In genomic region chr5:125775896-125776295, GRCh38 we compare ENCODE assay signal across 15 cellular contexts.
DNase-seq lines count a peak whose midpoint lies in the region; ATAC-seq and TF ChIP-seq lines count a peak whose summit lies in the region.
"Had no signal": no experiment of that assay in that cellular context is flagged by ENCODE, and none has a peak within 500 bp of the region (broad histone marks: within the 10 kb centered on the region; RNA-seq: fewer than 3 reads in every experiment).

No MANE protein-coding gene starts in this region.

- H3K27me3 Mint-ChIP-seq in activated naive CD4-positive, alpha-beta T cell treated with anti-CD3 and anti-CD28 coated beads, Interleukin-2, amount 10 ng/mL, durations not matched to agents 7 days and 5 days: no peaks in the 10 kb centered on the region

- no peak overlapping the region for H3K4me3 Mint-ChIP-seq in activated naive CD4-positive, alpha-beta T cell treated with anti-CD3 and anti-CD28 coated beads, Interleukin-2, amount 10 ng/mL, durations not matched to agents 7 days and 5 days
- H3K4me3 Mint-ChIP-seq: CD14-positive monocyte; CD8-positive, alpha-beta T cell had no signal

- DNase-seq in DMS 273 (lab: John Stamatoyannopoulos, UW; ENCODE audit: unreplicated experiment) (peak; percentile 40), DMS 273 treated with DMSO at 0.1 percent for 48 hours (lab: John Stamatoyannopoulos, UW) (no peak), NCI-H524 (lab: John Stamatoyannopoulos, UW) (peak; percentile 29 to 50), inferior parietal cortex (ENCODE audit: extremely low spot score) (peak; percentile 11), pons (ENCODE audit: low spot score) (peak; percentile 7), epidermal melanocyte (ENCODE audit: insufficient read length, low spot score) (no peak), lower lobe of right lung (no peak)
- DNase-seq in activated naive CD4-positive, alpha-beta T cell treated with anti-CD3 and anti-CD28 coated beads, Interleukin-2, amount 10 ng/mL, durations not matched to agents 7 days and 5 days: no peak
- DNase-seq: CD8-positive, alpha-beta T cell; COR-L47; DMS53 had no signal

- H3K36me3 Mint-ChIP-seq in activated naive CD4-positive, alpha-beta T cell treated with anti-CD3 and anti-CD28 coated beads, Interleukin-2, amount 10 ng/mL, durations not matched to agents 7 days and 5 days: no peaks in the 10 kb centered on the region
- H3K36me3 Mint-ChIP-seq: CD14-positive monocyte; CD8-positive, alpha-beta T cell had no signal

- H3K27me3 ChIP-seq in lower lobe of right lung (ENCODE audit: low read depth): no peaks in the 10 kb centered on the region

- H3K9me3 ChIP-seq in lower lobe of right lung: no peaks in the 10 kb centered on the region

- no peaks in the 10 kb centered on the region for H3K4me1 Mint-ChIP-seq in activated naive CD4-positive, alpha-beta T cell treated with anti-CD3 and anti-CD28 coated beads, Interleukin-2, amount 10 ng/mL, durations not matched to agents 7 days and 5 days
- H3K4me1 Mint-ChIP-seq: CD14-positive monocyte had no signal

- TF ChIP-seq CTCF in lower lobe of right lung (IDR thresholded peaks at IDR 0.05): no peak

- no peaks in the 10 kb centered on the region for H3K9me3 Mint-ChIP-seq in activated naive CD4-positive, alpha-beta T cell treated with anti-CD3 and anti-CD28 coated beads, Interleukin-2, amount 10 ng/mL, durations not matched to agents 7 days and 5 days
- H3K9me3 Mint-ChIP-seq: CD8-positive, alpha-beta T cell had no signal

- no peaks in the 10 kb centered on the region for H3K4me1 ChIP-seq in lower lobe of right lung

- no peaks in the 10 kb centered on the region for H3K36me3 ChIP-seq in lower lobe of right lung

- ATAC-seq in lower lobe of right lung: no peak
- ATAC-seq: CD8-positive, alpha-beta T cell; GM12878; HCT116 had no signal

- no peak overlapping the region for H3K4me3 ChIP-seq in lower lobe of right lung
- H3K4me3 ChIP-seq: GM12878 had no signal

- CTCF ChIA-PET in activated naive CD4-positive, alpha-beta T cell treated with anti-CD3 and anti-CD28 coated beads, Interleukin-2, amount 10 ng/mL, durations not matched to agents 7 days and 5 days (lab: Charles Lee): no interaction called here

- intact Hi-C loops in lower lobe of right lung (cut with DNase I): no loop called here

- no peak overlapping the region for H3K27ac ChIP-seq in lower lobe of right lung
- H3K27ac ChIP-seq: 22Rv1 had no signal

- H3K27ac Mint-ChIP-seq in activated naive CD4-positive, alpha-beta T cell treated with anti-CD3 and anti-CD28 coated beads, Interleukin-2, amount 10 ng/mL, durations not matched to agents 7 days and 5 days: no peak overlapping the region
- H3K27ac Mint-ChIP-seq: CD14-positive monocyte; CD8-positive, alpha-beta T cell had no signal

Comparison
In these comparisons a context has a peak if more than half of its experiments do, and no peak if none do; other contexts are left out.
1. DNase-seq: peak in DMS 273 (single experiment), NCI-H524 (2 of 2), inferior parietal cortex (single experiment) and pons (single experiment); none in DMS 273 treated with DMSO at 0.1 percent for 48 hours (single experiment), epidermal melanocyte (single experiment), activated naive CD4-positive, alpha-beta T cell treated with anti-CD3 and anti-CD28 coated beads, Interleukin-2, amount 10 ng/mL, durations not matched to agents 7 days and 5 days (single experiment) and lower lobe of right lung (single experiment).